ENCODE assay signal across 30 cellular contexts in genomic region chr2:133602538-133602937, GRCh38. TPM values are rescaled to one million over a fixed set of nuclear protein-coding genes. Genes with fewer than 3 reads are reported as not detected.
DNase-seq lines count a peak whose midpoint lies in the region; ATAC-seq and TF ChIP-seq lines count a peak whose summit lies in the region.
"Had no signal": no experiment of that assay in that cellular context is flagged by ENCODE, and none has a peak within 500 bp of the region (broad histone marks: within the 10 kb centered on the region; RNA-seq: fewer than 3 reads in every experiment).

No MANE protein-coding gene starts in this region.

- H3K27ac ChIP-seq in neural progenitor cell, result no peak overlapping the region
- H3K27ac ChIP-seq: BLaER1, left lung, pancreas, stomach, WERI-Rb-1 had no signal

- H3K4me2 ChIP-seq in neural progenitor cell, result no peak overlapping the region
- H3K4me2 ChIP-seq: BLaER1 had no signal

- H3K4me3 Mint-ChIP-seq in neural progenitor cell, result peak overlapping the region; percentile 44
- H3K4me3 Mint-ChIP-seq: activated naive CD4-positive, alpha-beta T cell treated with anti-CD3 and anti-CD28 coated beads, Interleukin-2, amount 50 U/mL, for 24 hours; central memory CD8-positive, alpha-beta T cell; immature natural killer cell; naive thymus-derived CD4-positive, alpha-beta T cell; type B pancreatic cell had no signal

- H3K4me1 Mint-ChIP-seq in neural progenitor cell, result peaks cover 76% of the 10 kb centered on the region
- H3K4me1 Mint-ChIP-seq: activated naive CD4-positive, alpha-beta T cell treated with anti-CD3 and anti-CD28 coated beads, Interleukin-2, amount 50 U/mL, for 24 hours; central memory CD8-positive, alpha-beta T cell; immature natural killer cell; naive thymus-derived CD4-positive, alpha-beta T cell had no signal

- H3K36me3 Mint-ChIP-seq in neural progenitor cell, result no peaks in the 10 kb centered on the region
- H3K36me3 Mint-ChIP-seq: activated naive CD4-positive, alpha-beta T cell treated with anti-CD3 and anti-CD28 coated beads, Interleukin-2, amount 50 U/mL, for 24 hours; immature natural killer cell; naive thymus-derived CD4-positive, alpha-beta T cell; type B pancreatic cell had no signal

- no peak for TF ChIP-seq CTCF in fibroblast of villous mesenchyme (IDR thresholded peaks at IDR 0.05; ENCODE audit: insufficient read depth, low read depth, low read length)
- TF ChIP-seq CTCF in neural progenitor cell (IDR thresholded peaks at IDR 0.05), result no peak

- no peaks in the 10 kb centered on the region for H3K36me3 ChIP-seq in neural progenitor cell
- H3K36me3 ChIP-seq: BLaER1, left lung, pancreas, stomach, WERI-Rb-1 had no signal

- peaks cover 15% of the 10 kb centered on the region for H3K27me3 Mint-ChIP-seq in neural progenitor cell (ENCODE audit: insufficient read depth, low read depth)
- H3K27me3 Mint-ChIP-seq: activated naive CD4-positive, alpha-beta T cell treated with anti-CD3 and anti-CD28 coated beads, Interleukin-2, amount 50 U/mL, for 24 hours; central memory CD8-positive, alpha-beta T cell had no signal

- no peaks in the 10 kb centered on the region for H4K20me1 ChIP-seq in neural progenitor cell (ENCODE audit: low read depth)
- H4K20me1 ChIP-seq: BLaER1 had no signal

- H3K79me2 ChIP-seq in neural progenitor cell (ENCODE audit: low read depth), result no peaks in the 10 kb centered on the region

- H3F3A ChIP-seq in neural progenitor cell (ENCODE audit: low read depth), result peaks cover 22% of the 10 kb centered on the region

- ATAC-seq in Right ventricle myocardium inferior (peak; percentile 71), HG02981 (IDR thresholded peaks at IDR 0.05; ENCODE audit: unreplicated experiment) (no peak)
- ATAC-seq: HepG2; left lung; naive thymus-derived CD4-positive, alpha-beta T cell; pancreas had no signal

- H2AFZ ChIP-seq in neural progenitor cell (replicated peaks), result no peak overlapping the region

- H3K27ac Mint-ChIP-seq in neural progenitor cell, result peak overlapping the region; percentile 78
- H3K27ac Mint-ChIP-seq: activated naive CD4-positive, alpha-beta T cell treated with anti-CD3 and anti-CD28 coated beads, Interleukin-2, amount 50 U/mL, for 24 hours; immature natural killer cell; type B pancreatic cell had no signal

- H3K9me3 ChIP-seq in neural progenitor cell (ENCODE audit: low read depth), result no peaks in the 10 kb centered on the region
- H3K9me3 ChIP-seq: BLaER1, left lung, pancreas, stomach had no signal

- DNase-seq in Right ventricle myocardium inferior (ENCODE audit: missing footprints) (no peak), cardiac septum (ENCODE audit: low spot score) (no peak), fibroblast of villous mesenchyme (ENCODE audit: low read depth) (peak; percentile 14), neural progenitor cell (ENCODE audit: low spot score) (no peak), NCI-H774 (lab: John Stamatoyannopoulos, UW) (no peak)
- DNase-seq in stimulated activated CD4-positive, alpha-beta T cell treated with anti-CD3 and anti-CD28 coated beads, Interleukin-15, amount 100 ng/mL, for 24 hours, result no peak
- no peak for DNase-seq in activated naive CD4-positive, alpha-beta T cell (lab: John Stamatoyannopoulos, UW)
- DNase-seq: 8988T; activated CD4-positive, alpha-beta T cell treated with anti-CD3 and anti-CD28 coated beads, Interleukin-2, amount 50 U/mL, for 1 hour; aorta; H7; immature natural killer cell; left lung; naive thymus-derived CD4-positive, alpha-beta T cell; NCI-H1092 treated with DMSO at 0.1 percent for 48 hours; NCI-H2029; NCI-H2227 treated with DMSO at 0.1 percent for 48 hours; NCI-H82; OCI-M1; pancreas; SHP77; stimulated activated CD8-positive, alpha-beta memory T cell treated with anti-CD3 and anti-CD28 coated beads, Interleukin-4, amount 100 ng/mL, for 48 hours; stomach; WERI-Rb-1 had no signal

- H3K4me3 ChIP-seq in fibroblast of villous mesenchyme (ENCODE audit: low read depth, low read length), result no peak overlapping the region
- no peak overlapping the region for H3K4me3 ChIP-seq in neural progenitor cell
- H3K4me3 ChIP-seq: BLaER1, left lung, pancreas, stomach had no signal

- intact Hi-C loops in Right ventricle myocardium inferior (cut with DNase I), result loop anchor here (1.0 kb wide), 1 partner anchor 174 kb away; no protein-coding TSS in a partner anchor
- intact Hi-C loops in cardiac septum (cut with DNase I), result no loop called here

- no peak overlapping the region for H3K9ac ChIP-seq in neural progenitor cell
- H3K9ac ChIP-seq: BLaER1 had no signal

- peaks cover 3% of the 10 kb centered on the region for H3K9me3 Mint-ChIP-seq in neural progenitor cell
- H3K9me3 Mint-ChIP-seq: activated naive CD4-positive, alpha-beta T cell treated with anti-CD3 and anti-CD28 coated beads, Interleukin-2, amount 50 U/mL, for 24 hours; type B pancreatic cell had no signal

- H3K4me1 ChIP-seq in neural progenitor cell, result peaks cover 37% of the 10 kb centered on the region
- H3K4me1 ChIP-seq: left lung, pancreas had no signal

- no peaks in the 10 kb centered on the region for H3K27me3 ChIP-seq in neural progenitor cell
- H3K27me3 ChIP-seq: BLaER1, left lung, pancreas, stomach had no signal

RNA-seq across cellular contexts. Expression of gene NCKAP5, which starts 34.3 kb away (rescaled TPM):
- total RNA-seq in Right ventricle myocardium inferior (4.3 TPM), cardiac septum (10.6 TPM), fibroblast of villous mesenchyme (28.7 and 47.9 TPM in 2 replicates), neural progenitor cell (ENCODE audit: low replicate concordance) (0.43 and 0.47 TPM in 2 replicates)
- total RNA-seq: HepG2 had no signal
